8 cellular contexts compared by ENCODE assay signal in genomic region chr3:88057650-88058321, GRCh38. TPM values are rescaled to one million over a fixed set of nuclear protein-coding genes. Genes with fewer than 3 reads are reported as not detected.
A peak's percentile ranks its signal among the peaks of the same experiment; 100 is the strongest.
DNase-seq lines count a peak whose midpoint lies in the region; ATAC-seq, FAIRE-seq and TF ChIP-seq lines count a peak whose summit lies in the region.

No MANE protein-coding gene starts in this region.

- no peak for ATAC-seq in HCT116
- ATAC-seq in HG03342 (IDR thresholded peaks at IDR 0.05; ENCODE audit: unreplicated experiment), result no peak
- ATAC-seq in HG03457 (IDR thresholded peaks at IDR 0.05; ENCODE audit: unreplicated experiment), result no peak

- H4K20me1 ChIP-seq in HCT116 (ENCODE audit: insufficient read depth) (no peaks in the 10 kb centered on the region; the same call in 1 of the 2 replicates), keratinocyte (ENCODE audit: control insufficient read depth, extremely low read depth, insufficient read depth, low read length) (peaks cover 6% of the 10 kb centered on the region)

- CTCF ChIA-PET in HCT116 (lab: Charles Lee), result interaction anchor here (0.9 kb wide), 1 partner anchor 53 kb away, joined by 3 read pairs; no protein-coding TSS in a partner anchor

- H3K4me1 ChIP-seq in BE2C (no peaks in the 10 kb centered on the region), HCT116 (ENCODE audit: control insufficient read depth in 1 of 2, insufficient read depth in 2 of 2, low read length in 2 of 2) (peaks cover 0 to 15% of the 10 kb centered on the region in 2 experiments; a peak in 2 of 4 replicates), adrenal gland (replicated peaks in 1 of 2) (peaks cover 14 to 44% of the 10 kb centered on the region in 2 donors), keratinocyte (ENCODE audit: control insufficient read depth, extremely low read depth, insufficient read depth, low read length) (peaks cover 25% of the 10 kb centered on the region), subcutaneous abdominal adipose tissue (ENCODE audit: control insufficient read depth in 5 of 5, insufficient read depth in 5 of 5, low read length in 5 of 5) (peaks cover 0 to 39% (median 35%) of the 10 kb centered on the region in 5 donors)

- H3K9me1 ChIP-seq in keratinocyte (ENCODE audit: control insufficient read depth, extremely low read depth, insufficient read depth, low read length), result no peaks in the 10 kb centered on the region

- TF ChIP-seq CTCF in BE2C (IDR thresholded peaks at IDR 0.05; ENCODE audit: low read depth, low read length) (peak; percentile 17), HCT116 (IDR thresholded peaks at IDR 0.05 in 2 of 3, conservative IDR thresholded peaks at IDR 0.05 in 1 of 3; ENCODE audit: borderline replicate concordance in 1 of 3, insufficient read depth in 1 of 3, low read depth in 2 of 3, low read length in 2 of 3) (no peak), adrenal gland (IDR thresholded peaks at IDR 0.05) (peak in 1 of 6 experiments; percentile 20), keratinocyte (optimal IDR thresholded peaks at IDR 0.05 in 1 of 3, IDR thresholded peaks at IDR 0.05 in 1 of 3, conservative IDR thresholded peaks at IDR 0.05 in 1 of 3; ENCODE audit: extremely low read depth in 1 of 3, insufficient read depth in 2 of 3, low read length in 3 of 3) (no peak)

- dilution Hi-C loops in keratinocyte (cut with MboI; ENCODE audit: extremely low pct_ligation_motif_present, low sequenced_read_pairs), result no loop called here

- TF ChIP-seq POLR2A in HCT116 (IDR thresholded peaks at IDR 0.05; ENCODE audit: borderline replicate concordance, extremely low read depth, insufficient read depth, insufficient read length) (no peak), adrenal gland (IDR thresholded peaks at IDR 0.05) (no peak)

- 5 to 7% (median 6%) methylated on average over 16 of the region's 16 CpGs for WGBS in adrenal gland, 4 donors

- H3K9ac ChIP-seq in HCT116 (ENCODE audit: low read length), result peak overlapping the region; percentile 60
- H3K9ac ChIP-seq in keratinocyte (ENCODE audit: control insufficient read depth, extremely low read depth, insufficient read depth, low read length), result peak overlapping the region; percentile 92
- peak overlapping the region; percentile 77 to 97 (median 94) for H3K9ac ChIP-seq in subcutaneous abdominal adipose tissue (ENCODE audit: low read length in 5 of 5)

- no peaks in the 10 kb centered on the region for H3K9me3 ChIP-seq in BE2C
- no peaks in the 10 kb centered on the region for H3K9me3 ChIP-seq in HCT116 (ENCODE audit: control insufficient read depth in 1 of 2, insufficient read depth in 1 of 2, low read depth in 1 of 2, low read length in 2 of 2)
- H3K9me3 ChIP-seq in adrenal gland (replicated peaks in 1 of 3), result no peaks in the 10 kb centered on the region
- H3K9me3 ChIP-seq in keratinocyte (ENCODE audit: control insufficient read depth, low read depth, low read length), result no peaks in the 10 kb centered on the region
- H3K9me3 ChIP-seq in subcutaneous abdominal adipose tissue (ENCODE audit: control insufficient read depth in 5 of 5, low read length in 5 of 5), result no peaks in the 10 kb centered on the region

- H3K4me2 ChIP-seq in HCT116 (ENCODE audit: low read length) (peak overlapping the region; percentile 79), keratinocyte (ENCODE audit: control insufficient read depth, extremely low read depth, insufficient read depth, low read depth, low read length) (peak overlapping the region; percentile 85)

- H3K79me2 ChIP-seq in HCT116 (ENCODE audit: insufficient read depth, low read length) (peaks cover 55% of the 10 kb centered on the region), keratinocyte (ENCODE audit: control insufficient read depth, insufficient read depth, low read length) (peaks cover 63% of the 10 kb centered on the region)

- TF ChIP-seq RAD21 in HCT116 (IDR thresholded peaks at IDR 0.05; ENCODE audit: low read depth), result no peak

- H3K9me2 ChIP-seq in HCT116 (ENCODE audit: insufficient read depth), result no peaks in the 10 kb centered on the region

- intact Hi-C loops in HCT116 (cut with micrococcal nuclease) (loop anchor here (2.0 kb wide), 1 partner anchor 91 kb away; the partner anchor contains the start of gene C3orf38), adrenal gland (cut with DNase I) (no loop called here)

- RAD21 ChIA-PET in HCT116 (lab: Charles Lee; ENCODE audit: low non-redundant PET in 1 of 2, low total read pairs in 2 of 2, uncharacterized antibody in 2 of 2, unreplicated experiment in 2 of 2), result no interaction called here

- DNase-seq in BE2C, result no peak
- DNase-seq in HCT116 (ENCODE audit: low read depth, low spot score), result no peak
- DNase-seq in adrenal gland, result peak in 2 of 7 donors; percentile 9 to 27
- no peak for DNase-seq in keratinocyte (ENCODE audit: low read depth, low spot score)
- no peak for DNase-seq in NCI-H1092 (lab: John Stamatoyannopoulos, UW)

- H3K4me3 ChIP-seq in BE2C (ENCODE audit: low read depth, low read length) (peak overlapping the region; percentile 86), HCT116 (replicated peaks in 1 of 2; ENCODE audit: low read depth in 1 of 2, low read length in 2 of 2) (peak overlapping the region; percentile 81 to 90), adrenal gland (peak overlapping the region; percentile 32 to 86 (median 80)), keratinocyte (ENCODE audit: control insufficient read depth in 2 of 3, extremely low read depth in 1 of 3, insufficient read depth in 2 of 3, low read depth in 1 of 3, low read length in 3 of 3) (peak overlapping the region; percentile 79 to 94 (median 81)), subcutaneous abdominal adipose tissue (ENCODE audit: low read depth in 1 of 5, low read length in 5 of 5) (peak overlapping the region; percentile 86 to 98 (median 96))

- H2AFZ ChIP-seq in HCT116 (ENCODE audit: low read depth, low read length, poor library complexity, severe bottlenecking) (no peak overlapping the region), keratinocyte (ENCODE audit: control insufficient read depth, low read length) (peak overlapping the region; percentile 85)

- H3K27me3 ChIP-seq in BE2C (no peaks in the 10 kb centered on the region), HCT116 (ENCODE audit: insufficient read depth, low read length) (no peaks in the 10 kb centered on the region), adrenal gland (no peaks in the 10 kb centered on the region), keratinocyte (ENCODE audit: control insufficient read depth, extremely low read depth, insufficient read depth, low read length) (no peaks in the 10 kb centered on the region), subcutaneous abdominal adipose tissue (ENCODE audit: control insufficient read depth in 5 of 5, insufficient read depth in 4 of 5, low read length in 5 of 5) (no peaks in the 10 kb centered on the region)

- POLR2A ChIA-PET in HCT116 (lab: Charles Lee), result interaction anchor here (1.3 to 1.4 kb wide), 2 partner anchors 26 to 51 kb away, joined by 4 to 5 read pairs; no protein-coding TSS in a partner anchor

- H3K27ac ChIP-seq in HCT116 (ENCODE audit: low read depth, low read length) (peak overlapping the region; percentile 86; the same call in 1 of the 2 replicates), adrenal gland (peak overlapping the region; percentile 94 to 97 (median 96)), keratinocyte (ENCODE audit: control insufficient read depth, insufficient read depth, low read length) (peak overlapping the region; percentile 80), subcutaneous abdominal adipose tissue (ENCODE audit: low read depth, low read length) (peak overlapping the region; percentile 90)

- peak; percentile 23 for FAIRE-seq in keratinocyte (lab: Jason Lieb, UNC)

- TSS peak; percentile 69 for BruUV-seq in HCT116 (replicated peaks; lab: Mats Ljungman, UMichigan)

- H3K36me3 ChIP-seq in BE2C (peaks cover 22% of the 10 kb centered on the region), HCT116 (ENCODE audit: control insufficient read depth in 1 of 2, insufficient read depth in 2 of 2, low read length in 2 of 2) (peaks cover 6 to 13% of the 10 kb centered on the region in 2 experiments), adrenal gland (replicated peaks in 1 of 2) (peaks cover 0 to 15% of the 10 kb centered on the region in 2 donors), keratinocyte (ENCODE audit: control insufficient read depth in 2 of 2, extremely low read depth in 1 of 2, insufficient read depth in 2 of 2, low read length in 2 of 2) (peaks cover 4 to 6% of the 10 kb centered on the region in 2 experiments), subcutaneous abdominal adipose tissue (ENCODE audit: control insufficient read depth in 5 of 5, insufficient read depth in 5 of 5, low read length in 5 of 5) (peaks cover 13 to 19% (median 14%) of the 10 kb centered on the region in 5 donors)

TF ChIP-seq in HCT116, 20 proteins besides CTCF, POLR2A, EP300 and RAD21 (continues in another document):
- TF ChIP-seq ATF3 (IDR thresholded peaks at IDR 0.05), result no peak

RNA-seq across cellular contexts. Expression of gene CGGBP1, which starts 1.0 kb away (rescaled TPM):
- polyA plus RNA-seq in BE2C (2012; ENCODE audit: insufficient read depth, insufficient read length, low read depth), result 75.2 TPM
- total RNA-seq in HCT116 (2021; ENCODE audit: unreplicated experiment), result 52.7 TPM
- polyA plus RNA-seq in HCT116 (2012), result 29.9 and 36.8 TPM in 2 replicates
- 10 to 100 TPM; 36.7 to 83.6 (median 59.1) TPM for total RNA-seq in adrenal gland
- 10 to 100 TPM; 35.7 to 56.5 (median 52.0) TPM for polyA plus RNA-seq in adrenal gland
- 25.2 to 43.3 TPM (median 43.0 TPM) in 3 replicates for polyA plus RNA-seq in keratinocyte
- 12.6 TPM for polyA plus RNA-seq in keratinocyte (2011; ENCODE audit: low read depth)
- 25.1 and 45.6 TPM in 2 replicates for polyA plus RNA-seq in keratinocyte (2011; cell fraction: cytosol; rRNA removed)
- polyA plus RNA-seq in keratinocyte (2011; cell fraction: nucleus; rRNA removed), result 39.7 and 50.9 TPM in 2 replicates
- polyA plus RNA-seq in keratinocyte (2012; ENCODE audit: low replicate concordance), result 21.3 and 30.2 TPM in 2 replicates
- 33.6 to 51.9 TPM (median 34.6 TPM) in 3 replicates for polyA minus RNA-seq in keratinocyte
- 21.7 TPM for polyA minus RNA-seq in keratinocyte (2011; cell fraction: cytosol; rRNA and poly(A)+ RNA removed)
- 11.8 and 21.0 TPM in 2 replicates for polyA minus RNA-seq in keratinocyte (2011; cell fraction: nucleus; rRNA and poly(A)+ RNA removed)

RNA-seq across cellular contexts. Expression of gene ZNF654, which starts 1.3 kb away (rescaled TPM):
- polyA plus RNA-seq in BE2C (2012; ENCODE audit: insufficient read depth, insufficient read length, low read depth), result 5.3 TPM
- 7.0 TPM for total RNA-seq in HCT116 (2021; ENCODE audit: unreplicated experiment)
- polyA plus RNA-seq in HCT116 (2012), result 1.5 and 2.2 TPM in 2 replicates
- 10 to 100 TPM in 7 of 8 donors, 1 to 10 TPM in 1; 5.1 to 18.6 (median 12.4) TPM for total RNA-seq in adrenal gland
- 1 to 10 TPM; 2.5 to 9.1 (median 3.1) TPM for polyA plus RNA-seq in adrenal gland
- 3.5 to 8.2 TPM (median 4.1 TPM) in 3 replicates for polyA plus RNA-seq in keratinocyte
- 5.3 TPM for polyA plus RNA-seq in keratinocyte (2011; ENCODE audit: low read depth)
- polyA plus RNA-seq in keratinocyte (2011; cell fraction: cytosol; rRNA removed), result 3.5 and 7.1 TPM in 2 replicates
- 9.9 and 12.8 TPM in 2 replicates for polyA plus RNA-seq in keratinocyte (2011; cell fraction: nucleus; rRNA removed)
- polyA plus RNA-seq in keratinocyte (2012; ENCODE audit: low replicate concordance), result 5.3 and 8.6 TPM in 2 replicates
- polyA minus RNA-seq in keratinocyte, result 1.3 to 10.5 TPM (median 2.9 TPM) in 3 replicates
- 3.8 TPM for polyA minus RNA-seq in keratinocyte (2011; cell fraction: cytosol; rRNA and poly(A)+ RNA removed)
- 9.0 and 18.2 TPM in 2 replicates for polyA minus RNA-seq in keratinocyte (2011; cell fraction: nucleus; rRNA and poly(A)+ RNA removed)
